ENCODE assay signal across 16 cellular contexts in the genomic region with DNA sequence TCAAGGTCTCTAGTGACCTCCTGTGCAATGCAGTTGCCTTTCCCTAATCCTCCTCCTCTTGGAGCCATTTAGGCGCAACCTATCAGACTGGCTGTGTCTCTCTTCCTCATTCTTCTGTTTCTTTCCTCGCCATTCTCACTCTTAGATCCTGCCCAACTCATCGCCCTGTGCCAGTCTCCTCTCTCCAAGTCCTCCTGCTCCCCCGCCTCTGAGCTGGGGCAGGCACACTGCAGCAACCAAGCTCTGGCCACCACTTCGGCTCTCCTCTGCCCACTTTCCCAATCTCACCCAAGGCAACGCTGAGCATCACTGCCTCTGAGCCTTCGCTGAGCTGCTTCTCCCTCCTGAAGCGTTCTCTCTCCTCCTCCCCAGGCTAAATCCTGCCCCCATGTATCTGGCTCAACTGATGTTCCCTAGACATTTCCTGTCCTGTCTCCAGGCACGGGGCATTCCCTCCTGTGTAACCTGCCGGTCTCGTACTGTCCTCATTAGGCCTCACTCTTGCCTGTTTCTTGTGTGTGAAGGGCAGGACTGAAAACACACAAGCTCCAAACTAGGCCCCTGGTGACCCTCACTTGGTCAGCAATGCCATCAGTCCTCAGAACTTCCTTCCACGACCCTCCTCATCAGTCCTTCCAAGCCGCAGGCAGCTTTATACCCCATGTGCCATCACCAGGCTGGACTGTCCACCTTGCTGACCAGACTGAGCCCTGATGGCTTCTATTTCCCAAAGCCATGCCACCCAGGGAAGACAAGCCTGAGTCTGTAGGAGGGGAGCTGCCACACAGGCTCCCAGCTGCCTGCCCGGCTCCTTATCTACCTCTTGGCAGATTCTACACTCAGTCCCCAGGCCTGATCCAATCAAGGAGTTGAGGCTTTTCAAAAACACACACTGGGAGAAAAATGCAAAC.
"Had no signal": no experiment of that assay in that cellular context is flagged by ENCODE, and none has a peak within 500 bp of the region (broad histone marks: within the 10 kb centered on the region; RNA-seq: fewer than 3 reads in every experiment).

No MANE protein-coding gene starts in this region.

- FAIRE-seq: endometrium, islet of Langerhans had no signal

- H3K4me1 Mint-ChIP-seq: activated CD4-positive, alpha-beta T cell treated with anti-CD3 and anti-CD28 coated beads for 36 hours; activated naive CD4-positive, alpha-beta T cell treated with anti-CD3 and anti-CD28 coated beads, Interleukin-2, amount 50 U/mL, for 24 hours; brain; nephron had no signal

- H3K9me3 ChIP-seq: esophagus squamous epithelium, heart left ventricle, left ventricle myocardium inferior, psoas muscle, thoracic aorta had no signal

- H3K27me3 Mint-ChIP-seq: activated CD4-positive, alpha-beta T cell treated with anti-CD3 and anti-CD28 coated beads for 36 hours; activated naive CD4-positive, alpha-beta T cell treated with anti-CD3 and anti-CD28 coated beads, Interleukin-2, amount 50 U/mL, for 24 hours; brain had no signal

- H3K36me3 Mint-ChIP-seq: activated naive CD4-positive, alpha-beta T cell treated with anti-CD3 and anti-CD28 coated beads, Interleukin-2, amount 50 U/mL, for 24 hours had no signal

- DNase-seq: activated CD4-positive, alpha-beta T cell treated with anti-CD3 and anti-CD28 coated beads for 36 hours; esophagus squamous epithelium; left ventricle myocardium inferior; mesenchymal stem cell; stimulated activated naive CD4-positive, alpha-beta T cell treated with Interleukin-2 at 50 U/mL for 16 hours; T-helper 9 cell had no signal

- ATAC-seq: psoas muscle had no signal

- H3K9me3 Mint-ChIP-seq: activated naive CD4-positive, alpha-beta T cell treated with anti-CD3 and anti-CD28 coated beads, Interleukin-2, amount 50 U/mL, for 24 hours; activated T-helper 2 cell treated with anti-CD3 and anti-CD28 coated beads, Interferon-gamma antibody, Interleukin-2, Interleukin-4, amounts not matched to agents 10 μg/mL and 5 μg/mL and 100 μg/mL, durations not matched to agents 14 hours and 24 hours and 36 hours; brain; nephron had no signal

- H3K27ac Mint-ChIP-seq: activated CD4-positive, alpha-beta T cell treated with anti-CD3 and anti-CD28 coated beads for 36 hours; activated CD8-positive, alpha-beta T cell treated with anti-CD3 and anti-CD28 coated beads, Interleukin-2, amount 10 ng/mL, durations not matched to agents 7 days and 5 days; activated naive CD4-positive, alpha-beta T cell treated with anti-CD3 and anti-CD28 coated beads, Interleukin-2, amount 50 U/mL, for 24 hours; activated T-helper 2 cell treated with anti-CD3 and anti-CD28 coated beads, Interferon-gamma antibody, Interleukin-2, Interleukin-4, amounts not matched to agents 10 μg/mL and 5 μg/mL and 100 μg/mL, durations not matched to agents 14 hours and 24 hours and 36 hours; nephron had no signal

- H3K4me3 Mint-ChIP-seq: activated CD4-positive, alpha-beta T cell treated with anti-CD3 and anti-CD28 coated beads for 36 hours; activated CD8-positive, alpha-beta T cell treated with anti-CD3 and anti-CD28 coated beads, Interleukin-2, amount 10 ng/mL, durations not matched to agents 7 days and 5 days; activated naive CD4-positive, alpha-beta T cell treated with anti-CD3 and anti-CD28 coated beads, Interleukin-2, amount 50 U/mL, for 24 hours; brain; nephron had no signal
